12 cellular contexts compared by ENCODE assay signal in genomic region chr1:168287237-168287664, GRCh38. TPM values are rescaled to one million over a fixed set of nuclear protein-coding genes. Genes with fewer than 3 reads are reported as not detected.
A peak's percentile ranks its signal among the peaks of the same experiment; 100 is the strongest.
DNase-seq lines count a peak whose midpoint lies in the region; ATAC-seq and TF ChIP-seq lines count a peak whose summit lies in the region.
"Had no signal": no experiment of that assay in that cellular context is flagged by ENCODE, and none has a peak within 500 bp of the region (broad histone marks: within the 10 kb centered on the region; RNA-seq: fewer than 3 reads in every experiment).

No MANE protein-coding gene starts in this region.

- peak overlapping the region; percentile 20 for H3K27ac Mint-ChIP-seq in T-helper 1 cell treated with Interleukin-12 subunit alpha and Interleukin-12 subunit beta and Interleukin-4 antibody, amounts not matched to agents 30 μg/mL and 1 μg/mL, for 36 hours
- H3K27ac Mint-ChIP-seq: endodermal cell had no signal

- no peak overlapping the region for H4K91ac ChIP-seq in IMR-90 (ENCODE audit: insufficient read depth, low read depth, low read length)

- no peak overlapping the region for H2AK5ac ChIP-seq in IMR-90 (ENCODE audit: low read depth, low read length)

- ATAC-seq in IMR-90 (ENCODE audit: low read depth) (peak; percentile 59), GM18502 (IDR thresholded peaks at IDR 0.05; ENCODE audit: poor library complexity, unreplicated experiment) (no peak), GM18511 (IDR thresholded peaks at IDR 0.05; ENCODE audit: unreplicated experiment) (no peak)

- intact Hi-C loops in IMR-90 (cut with micrococcal nuclease) (no loop called here), dorsolateral prefrontal cortex (cut with DNase I) (no loop called here)

- no peak overlapping the region for H2BK120ac ChIP-seq in IMR-90 (ENCODE audit: low read depth, low read length)

- peaks cover 2% of the 10 kb centered on the region; the same call in 1 of the 2 replicates for H3K4me1 ChIP-seq in IMR-90 (ENCODE audit: control insufficient read depth, insufficient read depth, low read length)

- no peak overlapping the region for H3K4me2 ChIP-seq in IMR-90 (ENCODE audit: low read depth, low read length)

- no peak overlapping the region for H3K27ac ChIP-seq in IMR-90 (ENCODE audit: insufficient read depth, low read length)
- no peak overlapping the region for H3K27ac ChIP-seq in dorsolateral prefrontal cortex
- H3K27ac ChIP-seq: skin epidermis had no signal

- peaks cover 22% of the 10 kb centered on the region for H3K4me1 Mint-ChIP-seq in T-helper 1 cell treated with Interleukin-12 subunit alpha and Interleukin-12 subunit beta and Interleukin-4 antibody, amounts not matched to agents 30 μg/mL and 1 μg/mL, for 36 hours (ENCODE audit: low read depth)

- TF ChIP-seq RAD21 in IMR-90 (IDR thresholded peaks at IDR 0.05; ENCODE audit: low read length), result no peak

- no peaks in the 10 kb centered on the region for H3K27me3 Mint-ChIP-seq in T-helper 1 cell treated with Interleukin-12 subunit alpha and Interleukin-12 subunit beta and Interleukin-4 antibody, amounts not matched to agents 30 μg/mL and 1 μg/mL, for 36 hours (ENCODE audit: low read depth)

- no peak overlapping the region for H3K9ac ChIP-seq in IMR-90 (ENCODE audit: low read depth, low read length)

- BruUV-seq in IMR-90 (replicated peaks; lab: Mats Ljungman, UMichigan), result no TSS peak

- no peak overlapping the region for H3K4me3 Mint-ChIP-seq in T-helper 1 cell treated with Interleukin-12 subunit alpha and Interleukin-12 subunit beta and Interleukin-4 antibody, amounts not matched to agents 30 μg/mL and 1 μg/mL, for 36 hours
- H3K4me3 Mint-ChIP-seq: endodermal cell had no signal

- TF ChIP-seq CTCF in IMR-90 (conservative IDR thresholded peaks at IDR 0.05; ENCODE audit: low read depth, low read length) (no peak), foreskin fibroblast (IDR thresholded peaks at IDR 0.05; ENCODE audit: low read depth, low read length) (no peak), dorsolateral prefrontal cortex (IDR thresholded peaks at IDR 0.05 in 54 of 56, conservative IDR thresholded peaks at IDR 0.05 in 2 of 56; ENCODE audit: low read depth in 1 of 56, partially characterized antibody in 56 of 56) (no peak)

- H3K27me3 ChIP-seq in IMR-90 (ENCODE audit: control insufficient read depth, insufficient read depth, low read length) (no peaks in the 10 kb centered on the region), dorsolateral prefrontal cortex (no peaks in the 10 kb centered on the region)

- peaks cover 1% of the 10 kb centered on the region for H3K36me3 Mint-ChIP-seq in T-helper 1 cell treated with Interleukin-12 subunit alpha and Interleukin-12 subunit beta and Interleukin-4 antibody, amounts not matched to agents 30 μg/mL and 1 μg/mL, for 36 hours (ENCODE audit: low read depth)

- H3K4me3 ChIP-seq in IMR-90 (ENCODE audit: insufficient read depth, low read depth, low read length), result no peak overlapping the region
- H3K4me3 ChIP-seq in foreskin fibroblast (ENCODE audit: low read depth in 1 of 2, low read length in 2 of 2), result no peak overlapping the region
- H3K4me3 ChIP-seq in dorsolateral prefrontal cortex, result no peak overlapping the region
- H3K4me3 ChIP-seq: skin epidermis had no signal

- no peak overlapping the region for H2BK15ac ChIP-seq in IMR-90 (ENCODE audit: low read depth, low read length)

- DNase-seq in DMS79 treated with DMSO at 0.1 percent for 48 hours (lab: John Stamatoyannopoulos, UW), result peak; percentile 45
- DNase-seq in IMR-90, result peak; percentile 83
- DNase-seq in foreskin fibroblast, result peak; percentile 37 to 59
- no peak for DNase-seq in NCI-H345 treated with DMSO at 0.1 percent for 48 hours (lab: John Stamatoyannopoulos, UW; ENCODE audit: unreplicated experiment)
- DNase-seq in dorsolateral prefrontal cortex, result no peak
- DNase-seq: activated T-cell treated with anti-CD3 and anti-CD28 coated beads, Interleukin-2, amount 50 U/mL, for 48 hours; endodermal cell; NCI-H1694 treated with DMSO at 0.1 percent for 48 hours had no signal

- no peak overlapping the region for H4K8ac ChIP-seq in IMR-90 (ENCODE audit: low read depth in 2 of 2, low read length in 2 of 2)

- H3K36me3 ChIP-seq in IMR-90 (ENCODE audit: control insufficient read depth, insufficient read depth, low read length), result no peaks in the 10 kb centered on the region

- H3K56ac ChIP-seq in IMR-90 (ENCODE audit: extremely low read depth, insufficient read depth, low read length), result no peak overlapping the region

- H3K9me3 Mint-ChIP-seq in T-helper 1 cell treated with Interleukin-12 subunit alpha and Interleukin-12 subunit beta and Interleukin-4 antibody, amounts not matched to agents 30 μg/mL and 1 μg/mL, for 36 hours, result peaks cover 6% of the 10 kb centered on the region
- H3K9me3 Mint-ChIP-seq: endodermal cell had no signal

- no peak overlapping the region for H2BK5ac ChIP-seq in IMR-90 (ENCODE audit: low read depth, low read length, poor library complexity, severe bottlenecking)

- H3K4ac ChIP-seq in IMR-90 (ENCODE audit: low read depth, low read length), result no peak overlapping the region

- H3K14ac ChIP-seq in IMR-90 (replicated peaks; ENCODE audit: low read depth, low read length), result no peak overlapping the region

- CTCF ChIA-PET in IMR-90 (lab: Yijun Ruan, JAX), result no interaction called here

- WGBS in IMR-90 (ENCODE audit: extremely low coverage in 2 of 2, insufficient read length in 1 of 2), 2 experiments, result no CpG with 5 or more reads among the region's 1 CpG

- POLR2A ChIA-PET in IMR-90 (lab: Charles Lee; ENCODE audit: unreplicated experiment), result interaction anchor here (0.6 kb wide), 1 partner anchor 106 kb away, joined by 3 read pairs; no protein-coding TSS in a partner anchor

- H4K20me1 ChIP-seq in IMR-90 (ENCODE audit: insufficient read depth, low read length), result no peaks in the 10 kb centered on the region

- in situ Hi-C loops in IMR-90 (cut with MboI; ENCODE audit: low sequenced_read_pairs), result no loop called here

- no peak overlapping the region for H2BK20ac ChIP-seq in IMR-90 (ENCODE audit: low read depth, low read length)

- H2AK9ac ChIP-seq in IMR-90 (replicated peaks; ENCODE audit: low read depth, low read length, poor library complexity), result no peak overlapping the region

- H2AFZ ChIP-seq in IMR-90 (replicated peaks; ENCODE audit: low read length, poor library complexity), result no peak overlapping the region

- dilution Hi-C loops in IMR-90 (cut with HindIII; ENCODE audit: low sequenced_read_pairs, unreplicated experiment), result no loop called here

- H3K23ac ChIP-seq in IMR-90 (ENCODE audit: low read depth, low read length), result no peak overlapping the region

- H3K9me3 ChIP-seq in IMR-90 (ENCODE audit: control insufficient read depth, insufficient read depth, low read length), result no peaks in the 10 kb centered on the region

- H3K18ac ChIP-seq in IMR-90 (ENCODE audit: low read depth, low read length), result no peak overlapping the region

- no peak for TF ChIP-seq POLR2A in IMR-90 (IDR thresholded peaks at IDR 0.05; ENCODE audit: low read depth, low read length)

- H3K79me1 ChIP-seq in IMR-90 (ENCODE audit: low read depth in 1 of 2, low read length in 2 of 2), result no peaks in the 10 kb centered on the region

- H4K5ac ChIP-seq in IMR-90 (ENCODE audit: low read depth, low read length), result no peak overlapping the region

- no peaks in the 10 kb centered on the region for H3K9me1 ChIP-seq in IMR-90 (ENCODE audit: insufficient read depth, low read length)

TF ChIP-seq in IMR-90, 13 proteins besides CTCF, POLR2A, EP300 and RAD21:
- TF ChIP-seq FOS (IDR thresholded peaks at IDR 0.05; ENCODE audit: low read depth, low read length), result peak; percentile 32; the same call in 1 of the 2 replicates
- TF ChIP-seq SMC3 (IDR thresholded peaks at IDR 0.05; ENCODE audit: low read depth, low read length), result no peak

RNA-seq across cellular contexts. Expression of gene TBX19, which starts 6.6 kb away (rescaled TPM):
- 0.18 and 0.28 TPM in 2 replicates for total RNA-seq in IMR-90 (2012; rRNA removed)
- 0.89 and 1.0 TPM in 2 replicates for polyA plus RNA-seq in IMR-90 (2012; rRNA removed)
- polyA plus RNA-seq in IMR-90 (2012; cell fraction: cytosol; rRNA removed), result 0.21 and 0.47 TPM in 2 replicates
- polyA plus RNA-seq in IMR-90 (2012; cell fraction: nucleus; rRNA removed; ENCODE audit: low replicate concordance), result 3.2 and 5.7 TPM in 2 replicates
- total RNA-seq in dorsolateral prefrontal cortex, result 1 to 10 TPM in 82 of 120 experiments, under 1 TPM in 36, not detected in 2; 0.26 to 4.3 (median 1.2) TPM

Comparison
In these comparisons a context has a peak if more than half of its experiments do, and no peak if none do; other contexts are left out.
1. DNase-seq: peak in DMS79 treated with DMSO at 0.1 percent for 48 hours (single experiment), IMR-90 (single experiment) and foreskin fibroblast (2 of 2); none in NCI-H345 treated with DMSO at 0.1 percent for 48 hours (single experiment) and dorsolateral prefrontal cortex (0 of 10).